Comparison of ENCODE assay signal across 21 cellular contexts in genomic region chr20:52805128-52805527, GRCh38.
A peak's percentile ranks its signal among the peaks of the same experiment; 100 is the strongest.
DNase-seq lines count a peak whose midpoint lies in the region; ATAC-seq, FAIRE-seq and TF ChIP-seq lines count a peak whose summit lies in the region.
"Had no signal": no experiment of that assay in that cellular context is flagged by ENCODE, and none has a peak within 500 bp of the region (broad histone marks: within the 10 kb centered on the region; RNA-seq: fewer than 3 reads in every experiment).

No MANE protein-coding gene starts in this region.

- H3K27me3 ChIP-seq in IMR-90 (ENCODE audit: control insufficient read depth, insufficient read depth, low read length) (no peaks in the 10 kb centered on the region), Karpas-422 (ENCODE audit: low read length) (no peaks in the 10 kb centered on the region)

- H3K36me3 ChIP-seq in IMR-90 (ENCODE audit: control insufficient read depth, insufficient read depth, low read length) (no peaks in the 10 kb centered on the region), Karpas-422 (ENCODE audit: insufficient read depth, low read length) (no peaks in the 10 kb centered on the region)

- DNase-seq in IMR-90 = no peak
- peak; percentile 38 for DNase-seq in NCI-H1417 treated with DMSO at 0.1 percent for 48 hours (lab: John Stamatoyannopoulos, UW)
- no peak for DNase-seq in SHP77 treated with DMSO at 0.1 percent for 48 hours (lab: John Stamatoyannopoulos, UW)
- DNase-seq in Karpas-422 = no peak
- no peak for DNase-seq in T-helper 2 cell treated with Interferon-gamma antibody and Interleukin-4, amounts not matched to agents 5 μg/mL and 100 μg/mL, for 36 hours (ENCODE audit: low spot score)
- DNase-seq: AML-193; Caco-2; CD4-positive, alpha-beta T cell; HCEC 1CT had no signal

- BruUV-seq in IMR-90 (replicated peaks; lab: Mats Ljungman, UMichigan) = no TSS peak

- POLR2A ChIA-PET in IMR-90 (lab: Charles Lee; ENCODE audit: unreplicated experiment) = no interaction called here

- no peak overlapping the region for H4K5ac ChIP-seq in IMR-90 (ENCODE audit: low read depth, low read length)

- no peak for TF ChIP-seq POLR2A in IMR-90 (IDR thresholded peaks at IDR 0.05; ENCODE audit: low read depth, low read length)

- FAIRE-seq in islet of Langerhans (lab: Jason Lieb, UNC) = peak; percentile 24
- FAIRE-seq: A204.1, D721Med, G401.6, GM12891, GM19239, H54, HTR-8/SVneo had no signal

- no peaks in the 10 kb centered on the region for H3K36me3 Mint-ChIP-seq in T-helper 2 cell treated with Interferon-gamma antibody and Interleukin-4, amounts not matched to agents 5 μg/mL and 100 μg/mL, for 36 hours (ENCODE audit: low read depth)

- H3K79me2 ChIP-seq in Karpas-422 (ENCODE audit: low read length) = no peaks in the 10 kb centered on the region

- no peaks in the 10 kb centered on the region for H3K9me2 ChIP-seq in Karpas-422 (replicated peaks; ENCODE audit: insufficient read depth, low read length)

- intact Hi-C loops in IMR-90 (cut with micrococcal nuclease) = no loop called here

- TF ChIP-seq CTCF in IMR-90 (conservative IDR thresholded peaks at IDR 0.05; ENCODE audit: low read depth, low read length) = no peak
- no peak for TF ChIP-seq CTCF in VCaP (conservative IDR thresholded peaks at IDR 0.05)

- H3K4me3 ChIP-seq in IMR-90 (ENCODE audit: insufficient read depth, low read depth, low read length) (no peak overlapping the region), Karpas-422 (ENCODE audit: low read length) (no peak overlapping the region)
- H3K4me3 ChIP-seq: GM23338 had no signal

- H4K20me1 ChIP-seq in IMR-90 (ENCODE audit: insufficient read depth, low read length) (no peaks in the 10 kb centered on the region), Karpas-422 (ENCODE audit: insufficient read depth, low read depth, low read length) (no peaks in the 10 kb centered on the region)

- no peaks in the 10 kb centered on the region for H3K9me1 ChIP-seq in IMR-90 (ENCODE audit: insufficient read depth, low read length)

- H4K8ac ChIP-seq in IMR-90 (ENCODE audit: low read depth in 2 of 2, low read length in 2 of 2) = no peak overlapping the region

- no peak overlapping the region for H2AK5ac ChIP-seq in IMR-90 (ENCODE audit: low read depth, low read length)

- no peak overlapping the region for H3K4ac ChIP-seq in IMR-90 (ENCODE audit: low read depth, low read length)

- in situ Hi-C loops in IMR-90 (cut with MboI; ENCODE audit: low sequenced_read_pairs) = no loop called here

- no peak for TF ChIP-seq RAD21 in IMR-90 (IDR thresholded peaks at IDR 0.05; ENCODE audit: low read length)

- H2BK20ac ChIP-seq in IMR-90 (ENCODE audit: low read depth, low read length) = no peak overlapping the region

- H3K4me1 ChIP-seq in IMR-90 (ENCODE audit: control insufficient read depth, insufficient read depth, low read length) = no peaks in the 10 kb centered on the region
- H3K4me1 ChIP-seq in Karpas-422 (ENCODE audit: low read length) = no peaks in the 10 kb centered on the region
- H3K4me1 ChIP-seq: Caco-2 had no signal

- H4K91ac ChIP-seq in IMR-90 (ENCODE audit: insufficient read depth, low read depth, low read length) = no peak overlapping the region

- no peak overlapping the region for H2AK9ac ChIP-seq in IMR-90 (replicated peaks; ENCODE audit: low read depth, low read length, poor library complexity)

- no peaks in the 10 kb centered on the region for H3K9me3 Mint-ChIP-seq in T-helper 2 cell treated with Interferon-gamma antibody and Interleukin-4, amounts not matched to agents 5 μg/mL and 100 μg/mL, for 36 hours
- H3K9me3 Mint-ChIP-seq: CD4-positive, alpha-beta T cell; GM23338 had no signal

- no peak overlapping the region for H2BK5ac ChIP-seq in IMR-90 (ENCODE audit: low read depth, low read length, poor library complexity, severe bottlenecking)

- no peak overlapping the region for H3K4me3 Mint-ChIP-seq in T-helper 2 cell treated with Interferon-gamma antibody and Interleukin-4, amounts not matched to agents 5 μg/mL and 100 μg/mL, for 36 hours
- H3K4me3 Mint-ChIP-seq: CD4-positive, alpha-beta T cell; GM23338 had no signal

- no peak overlapping the region for H2BK120ac ChIP-seq in IMR-90 (ENCODE audit: low read depth, low read length)

- CTCF ChIA-PET in IMR-90 (lab: Yijun Ruan, JAX) = no interaction called here

- no peak overlapping the region for H3K14ac ChIP-seq in IMR-90 (replicated peaks; ENCODE audit: low read depth, low read length)

- no peaks in the 10 kb centered on the region for H3K4me1 Mint-ChIP-seq in T-helper 2 cell treated with Interferon-gamma antibody and Interleukin-4, amounts not matched to agents 5 μg/mL and 100 μg/mL, for 36 hours (ENCODE audit: low read depth)
- H3K4me1 Mint-ChIP-seq: GM23338 had no signal

- H3K27ac Mint-ChIP-seq in T-helper 2 cell treated with Interferon-gamma antibody and Interleukin-4, amounts not matched to agents 5 μg/mL and 100 μg/mL, for 36 hours = no peak overlapping the region
- H3K27ac Mint-ChIP-seq: CD4-positive, alpha-beta T cell; GM23338 had no signal

- H3K27me3 Mint-ChIP-seq in T-helper 2 cell treated with Interferon-gamma antibody and Interleukin-4, amounts not matched to agents 5 μg/mL and 100 μg/mL, for 36 hours (ENCODE audit: low read depth) = no peaks in the 10 kb centered on the region

- H3K9ac ChIP-seq in IMR-90 (ENCODE audit: low read depth, low read length) (no peak overlapping the region), Karpas-422 (ENCODE audit: low read length) (no peak overlapping the region)

- H3K18ac ChIP-seq in IMR-90 (ENCODE audit: low read depth, low read length) = no peak overlapping the region

- no peak overlapping the region for H2AFZ ChIP-seq in IMR-90 (replicated peaks; ENCODE audit: low read length, poor library complexity)
- no peak overlapping the region for H2AFZ ChIP-seq in Karpas-422 (ENCODE audit: low read length)

- no peaks in the 10 kb centered on the region for H3K79me1 ChIP-seq in IMR-90 (ENCODE audit: low read depth in 1 of 2, low read length in 2 of 2)

- H3K4me2 ChIP-seq in IMR-90 (ENCODE audit: low read depth, low read length) (no peak overlapping the region), Karpas-422 (ENCODE audit: low read depth, low read length, poor library complexity, severe bottlenecking) (no peak overlapping the region)
- H3K4me2 ChIP-seq: GM23338 had no signal

- no CpG with 5 or more reads among the region's 6 CpGs for WGBS in IMR-90 (ENCODE audit: extremely low coverage in 2 of 2, insufficient read length in 1 of 2), 2 experiments

- ATAC-seq in IMR-90 (ENCODE audit: low read depth) = no peak
- no peak for ATAC-seq in HG02763 (IDR thresholded peaks at IDR 0.05; ENCODE audit: unreplicated experiment)
- ATAC-seq: GM23338 had no signal

- H2BK15ac ChIP-seq in IMR-90 (ENCODE audit: low read depth, low read length) = no peak overlapping the region

- H3K9me3 ChIP-seq in IMR-90 (ENCODE audit: control insufficient read depth, insufficient read depth, low read length) (no peaks in the 10 kb centered on the region), Karpas-422 (ENCODE audit: low read length) (peaks cover 25% of the 10 kb centered on the region)
- H3K9me3 ChIP-seq: Caco-2 had no signal

- dilution Hi-C loops in IMR-90 (cut with HindIII; ENCODE audit: low sequenced_read_pairs, unreplicated experiment) = no loop called here

- no peak overlapping the region for H3K23ac ChIP-seq in IMR-90 (ENCODE audit: low read depth, low read length)

- no peak overlapping the region for H3K27ac ChIP-seq in IMR-90 (ENCODE audit: insufficient read depth, low read length)
- peak overlapping the region; percentile 32; the same call in 1 of the 2 replicates for H3K27ac ChIP-seq in VCaP
- no peak overlapping the region for H3K27ac ChIP-seq in Karpas-422 (ENCODE audit: low read length)
- H3K27ac ChIP-seq: C4-2B had no signal

- H3K56ac ChIP-seq in IMR-90 (ENCODE audit: extremely low read depth, insufficient read depth, low read length) = no peak overlapping the region

TF ChIP-seq in IMR-90, 13 proteins besides CTCF, POLR2A, EP300 and RAD21:
- TF ChIP-seq RCOR1 (IDR thresholded peaks at IDR 0.05; ENCODE audit: insufficient replicate concordance, low read length) (no peak), MAFK (IDR thresholded peaks at IDR 0.05; ENCODE audit: low read depth, low read length) (peak; percentile 67)
